10 cellular contexts compared by ENCODE assay signal in genomic region chr4:153541426-153542096, GRCh38.
DNase-seq lines count a peak whose midpoint lies in the region; ATAC-seq, FAIRE-seq and TF ChIP-seq lines count a peak whose summit lies in the region.
"Had no signal": no experiment of that assay in that cellular context is flagged by ENCODE, and none has a peak within 500 bp of the region (broad histone marks: within the 10 kb centered on the region; RNA-seq: fewer than 3 reads in every experiment).

No MANE protein-coding gene starts in this region.

- H2BK20ac ChIP-seq in H1 (ENCODE audit: low read length): no peak overlapping the region

- peak overlapping the region; percentile 59; the same call in 1 of the 2 replicates for H4K8ac ChIP-seq in H1 (ENCODE audit: extremely low read depth, insufficient read depth, low read length)

- 92% methylated on average over 7 of the region's 7 CpGs; no CpG with 5 or more reads in 1 of the 2 experiments for WGBS in H1 (ENCODE audit: extremely low coverage in 1 of 2, insufficient coverage in 1 of 2, insufficient read length in 1 of 2, insufficient replicate concordance in 2 of 2, low coverage in 1 of 2, low lambda C conversion rate in 2 of 2, missing lambda C conversion rate in 1 of 2), 2 experiments

- no peaks in the 10 kb centered on the region for H3K9me3 Mint-ChIP-seq in MCF 10A (ENCODE audit: unreplicated experiment)

- no peak for ATAC-seq in HG03045 (IDR thresholded peaks at IDR 0.05; ENCODE audit: unreplicated experiment)

- H3K23me2 ChIP-seq in H1 (ENCODE audit: low read depth, low read length): no peaks in the 10 kb centered on the region

- no peak overlapping the region for H2BK15ac ChIP-seq in H1 (ENCODE audit: low read length)

- POLR2A ChIA-PET in MCF 10A (lab: Yijun Ruan, JAX): interaction anchor here (0.7 to 1.4 kb wide), 2 partner anchors 55 to 109 kb away, joined by 3 to 4 read pairs; no protein-coding TSS in a partner anchor
- POLR2A ChIA-PET in H1 (lab: Charles Lee; ENCODE audit: partially characterized antibody): interaction anchor here (0.6 to 3.7 kb wide), 3 partner anchors 30 to 177 kb away, joined by 3 to 21 read pairs (median 3); partner anchors contain the start of gene TMEM131L

- H3K79me2 ChIP-seq in H1 (ENCODE audit: control insufficient read depth in 1 of 2, insufficient read depth in 2 of 2, low read length in 2 of 2): peaks cover 0 to 32% of the 10 kb centered on the region in 2 experiments; a peak in 2 of 4 replicates

- no peak for TF ChIP-seq EP300 in H1 (IDR thresholded peaks at IDR 0.05; ENCODE audit: borderline replicate concordance in 1 of 2, low read depth in 2 of 2, low read length in 2 of 2)

- H3K4me1 ChIP-seq in breast epithelium (no peaks in the 10 kb centered on the region), H1 (replicated peaks in 1 of 4; ENCODE audit: control insufficient read depth in 3 of 4, insufficient read depth in 4 of 4, low read length in 3 of 4) (peaks cover 5 to 21% (median 9%) of the 10 kb centered on the region in 4 experiments)

- intact Hi-C loops in MCF 10A (cut with micrococcal nuclease) (no loop called here), breast epithelium (cut with DNase I; ENCODE audit: low total_unique reads) (no loop called here)

- H3K36me3 ChIP-seq in breast epithelium (no peaks in the 10 kb centered on the region), H1 (ENCODE audit: control insufficient read depth in 2 of 4, insufficient read depth in 4 of 4, low read length in 3 of 4) (no peaks in the 10 kb centered on the region; a peak in 1 of 8 replicates)

- H3K4me3 ChIP-seq in breast epithelium (no peak overlapping the region), NB4 (ENCODE audit: low read depth, low read length) (no peak overlapping the region), H1 (ENCODE audit: extremely low read depth in 1 of 4, insufficient read depth in 2 of 4, low read depth in 3 of 4, low read length in 4 of 4) (no peak overlapping the region)

- TF ChIP-seq RAD21 in H1 (IDR thresholded peaks at IDR 0.05 in 1 of 2, conservative IDR thresholded peaks at IDR 0.05 in 1 of 2; ENCODE audit: low read depth in 2 of 2, low read length in 2 of 2): no peak

- no peak overlapping the region for H3K4me3 Mint-ChIP-seq in MCF 10A (ENCODE audit: unreplicated experiment)

- no peaks in the 10 kb centered on the region for H3K27me3 Mint-ChIP-seq in MCF 10A (ENCODE audit: insufficient read depth, unreplicated experiment)

- H4K91ac ChIP-seq in H1 (replicated peaks; ENCODE audit: insufficient read length, low read length): no peak overlapping the region

- no peaks in the 10 kb centered on the region for H3K9me3 ChIP-seq in breast epithelium
- H3K9me3 ChIP-seq in H1 (ENCODE audit: insufficient read depth in 2 of 2, low read depth in 1 of 2, low read length in 1 of 2): no peaks in the 10 kb centered on the region

- H3K9ac ChIP-seq in H1 (replicated peaks in 1 of 4; ENCODE audit: extremely low read depth in 1 of 4, low read depth in 3 of 4, low read length in 3 of 4): no peak overlapping the region

- TF ChIP-seq CTCF in MCF 10A (IDR thresholded peaks at IDR 0.05; ENCODE audit: unreplicated experiment): no peak
- no peak for TF ChIP-seq CTCF in breast epithelium (IDR thresholded peaks at IDR 0.05)
- no peak for TF ChIP-seq CTCF in NB4 (IDR thresholded peaks at IDR 0.05; ENCODE audit: low read depth, low read length)
- TF ChIP-seq CTCF in H1 (IDR thresholded peaks at IDR 0.05; ENCODE audit: control extremely low read depth in 1 of 3, insufficient read depth in 1 of 3, low read depth in 1 of 3, low read length in 3 of 3): no peak

- H4K20me1 ChIP-seq in H1 (replicated peaks in 1 of 2; ENCODE audit: control insufficient read depth in 1 of 2, insufficient read depth in 2 of 2, low read length in 2 of 2): no peaks in the 10 kb centered on the region

- no peak overlapping the region for H2BK5ac ChIP-seq in H1 (ENCODE audit: low read depth, low read length)

- H3K79me1 ChIP-seq in H1 (ENCODE audit: low read depth, low read length): peaks cover 6% of the 10 kb centered on the region

- no TSS peak for BruUV-seq in MCF 10A (replicated peaks; lab: Mats Ljungman, UMichigan)

- TF ChIP-seq POLR2A in breast epithelium (IDR thresholded peaks at IDR 0.05) (no peak), NB4 (IDR thresholded peaks at IDR 0.05; ENCODE audit: extremely low read depth, insufficient read length) (no peak), H1 (IDR thresholded peaks at IDR 0.05; ENCODE audit: control extremely low read depth in 1 of 2, low read depth in 2 of 2, low read length in 2 of 2) (no peak)

- no peaks in the 10 kb centered on the region for H3K36me3 Mint-ChIP-seq in MCF 10A (ENCODE audit: insufficient read depth, unreplicated experiment)

- H2AFZ ChIP-seq in H1 (ENCODE audit: low read length): no peak overlapping the region

- no peak overlapping the region for H3K18ac ChIP-seq in H1 (ENCODE audit: extremely low read depth, low read length)

- no peak overlapping the region for H3K56ac ChIP-seq in H1 (replicated peaks; ENCODE audit: insufficient read length, low read depth, low read length)

- no peak overlapping the region for H4K5ac ChIP-seq in H1 (ENCODE audit: insufficient read length, low read depth, low read length)

- DNase-seq in MCF 10A (ENCODE audit: unreplicated experiment) (peak; percentile 13), breast epithelium (ENCODE audit: low spot score in 2 of 2) (no peak), NB4 (ENCODE audit: low read depth) (peak; percentile 31), H1 (ENCODE audit: low read depth in 1 of 2, low spot score in 2 of 2) (no peak), stromal cell of bone marrow (ENCODE audit: low read depth) (peak; percentile 97), retina (no peak), cerebellar cortex (ENCODE audit: low spot score) (no peak)
- DNase-seq: DMS53 had no signal

- no peak overlapping the region for H2AK5ac ChIP-seq in H1 (ENCODE audit: low read depth, low read length)

- FAIRE-seq in H1 (lab: Jason Lieb, UNC): no peak
- FAIRE-seq: islet of Langerhans had no signal

- H3K27me3 ChIP-seq in breast epithelium (no peaks in the 10 kb centered on the region), H1 (replicated peaks in 1 of 4; ENCODE audit: control insufficient read depth in 3 of 4, extremely low read depth in 1 of 4, insufficient read depth in 3 of 4, low read length in 3 of 4) (no peaks in the 10 kb centered on the region)

- no peak overlapping the region for H3K4me2 ChIP-seq in H1 (ENCODE audit: insufficient read depth in 1 of 2, low read depth in 2 of 2, low read length in 2 of 2)

- H3K27ac ChIP-seq in breast epithelium (no peak overlapping the region), H1 (ENCODE audit: low read depth, low read length) (no peak overlapping the region)

- no peak overlapping the region for H2BK120ac ChIP-seq in H1 (replicated peaks; ENCODE audit: low read depth, low read length)

- H3K27ac Mint-ChIP-seq in MCF 10A (ENCODE audit: low read depth, unreplicated experiment): no peak overlapping the region

- H3K14ac ChIP-seq in H1 (ENCODE audit: insufficient read length): no peak overlapping the region

- H3K4me1 Mint-ChIP-seq in MCF 10A (ENCODE audit: insufficient read depth, unreplicated experiment): peaks cover 5% of the 10 kb centered on the region

- no peak overlapping the region for H3K4ac ChIP-seq in H1 (replicated peaks; ENCODE audit: insufficient read length, low read depth, low read length)

- H3K23ac ChIP-seq in H1 (ENCODE audit: insufficient read length): no peak overlapping the region

- no peak overlapping the region for H2BK12ac ChIP-seq in H1 (ENCODE audit: low read depth, low read length)

- CTCF ChIA-PET in MCF 10A (lab: Yijun Ruan, JAX): interaction anchor here (0.9 to 1.8 kb wide), 5 partner anchors 30 to 198 kb away, joined by 3 to 6 read pairs (median 3); partner anchors contain the start of gene MND1
- CTCF ChIA-PET in H1 (lab: Charles Lee; ENCODE audit: partially characterized antibody): interaction anchor here (0.7 to 8.7 kb wide), 22 partner anchors 8 to 199 kb away, joined by 3 to 78 read pairs (median 4); partner anchors contain the start of gene TMEM131L

TF ChIP-seq in H1, 55 proteins besides CTCF, POLR2A, EP300 and RAD21 (continues in another document):
- TF ChIP-seq YY1 (IDR thresholded peaks at IDR 0.05; ENCODE audit: low read depth, low read length) (no peak), E2F6 (IDR thresholded peaks at IDR 0.05) (no peak), SIN3A (conservative IDR thresholded peaks at IDR 0.05 in 1 of 2, IDR thresholded peaks at IDR 0.05 in 1 of 2; ENCODE audit: low read depth in 1 of 2, low read length in 2 of 2) (no peak), TCF12 (IDR thresholded peaks at IDR 0.05; ENCODE audit: low read depth, low read length) (no peak), TAF1 (IDR thresholded peaks at IDR 0.05; ENCODE audit: low read depth, low read length) (no peak), CEBPB (IDR thresholded peaks at IDR 0.05; ENCODE audit: low read depth, low read length) (no peak)

Comparison
In these comparisons a context has a peak if more than half of its experiments do, and no peak if none do; other contexts are left out.
1. DNase-seq: peak in MCF 10A (single experiment), NB4 (single experiment) and stromal cell of bone marrow (single experiment); none in breast epithelium (0 of 2), H1 (0 of 2), retina (single experiment) and cerebellar cortex (single experiment).